Comparison of ENCODE assay signal across 8 cellular contexts in the genomic region with DNA sequence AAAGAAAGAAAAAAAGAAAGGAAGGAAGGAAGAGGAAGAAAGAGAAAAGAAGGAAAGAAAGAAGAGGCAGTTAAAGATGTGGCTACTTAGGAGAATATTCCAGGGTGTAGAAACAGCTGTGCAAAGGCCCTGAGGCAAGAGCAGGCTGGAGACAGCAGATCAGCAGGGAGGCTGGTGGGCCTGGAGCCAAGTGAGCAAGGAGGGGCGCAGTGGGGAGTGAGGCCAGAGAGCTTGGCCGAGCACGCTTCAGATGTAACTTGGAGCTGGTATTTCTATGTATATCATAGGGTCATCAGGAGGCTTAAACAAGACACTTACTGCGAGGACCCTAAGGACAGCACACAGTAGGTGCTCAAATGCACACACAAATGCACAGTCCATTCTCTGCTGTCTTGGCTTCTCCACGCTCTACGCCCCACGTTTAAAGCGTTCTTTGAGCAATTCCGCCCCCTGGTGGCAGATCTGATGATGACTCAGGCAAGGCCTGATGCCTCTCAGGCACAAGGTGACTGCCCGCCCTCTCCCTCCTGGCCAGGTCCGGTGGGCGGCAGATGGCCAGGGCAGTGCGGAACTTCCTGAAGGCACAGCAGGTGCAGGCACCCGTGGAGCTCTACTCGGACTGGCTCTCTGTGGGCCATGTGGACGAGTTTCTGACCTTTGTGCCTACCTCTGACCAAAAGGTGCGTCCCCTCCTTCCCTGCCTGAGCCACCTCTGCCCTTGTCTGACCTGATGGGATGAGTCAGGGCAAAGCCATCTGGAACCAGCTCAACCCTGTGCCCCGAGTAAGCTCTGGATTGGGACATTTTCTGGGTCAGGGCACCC. TPM values are rescaled to one million over a fixed set of nuclear protein-coding genes. Genes with fewer than 3 reads are reported as not detected.
DNase-seq lines count a peak whose midpoint lies in the region; ATAC-seq and TF ChIP-seq lines count a peak whose summit lies in the region.

No MANE protein-coding gene starts in this region.

- H3K27me3 ChIP-seq in adrenal gland (no peaks in the 10 kb centered on the region), left ventricle myocardium inferior (ENCODE audit: low read depth) (peaks cover 71% of the 10 kb centered on the region)

- peak; percentile 84 for DNase-seq in GM10266 (ENCODE audit: extremely low spot score)
- DNase-seq in NCI-H1105 (lab: John Stamatoyannopoulos, UW), result peak; percentile 79
- DNase-seq in T-cell, result peak; percentile 56 to 89 (median 81)
- DNase-seq in adrenal gland, result peak; percentile 86 to 97 (median 88)
- peak; percentile 82 for DNase-seq in left ventricle myocardium inferior
- DNase-seq in retina, result peak; percentile 83

- TF ChIP-seq POLR2A in adrenal gland (IDR thresholded peaks at IDR 0.05), result no peak

- H3K4me3 ChIP-seq in adrenal gland (no peak overlapping the region), left ventricle myocardium inferior (no peak overlapping the region)

- H3K4me3 Mint-ChIP-seq in T-cell, result no peak overlapping the region

- H3K27ac ChIP-seq in adrenal gland, result no peak overlapping the region
- H3K27ac ChIP-seq in left ventricle myocardium inferior (replicated peaks), result no peak overlapping the region

- H3K36me3 ChIP-seq in adrenal gland (replicated peaks in 1 of 2), result no peaks in the 10 kb centered on the region
- no peaks in the 10 kb centered on the region for H3K36me3 ChIP-seq in left ventricle myocardium inferior

- peak; percentile 89 for TF ChIP-seq CTCF in GM10266 (IDR thresholded peaks at IDR 0.05; ENCODE audit: control insufficient read depth, insufficient read depth, low read depth, missing control alignments)
- TF ChIP-seq CTCF in adrenal gland (IDR thresholded peaks at IDR 0.05), result peak; percentile 90 to 95 (median 94)
- TF ChIP-seq CTCF in left ventricle myocardium inferior (IDR thresholded peaks at IDR 0.05; ENCODE audit: borderline replicate concordance), result peak; percentile 86

- H3K27ac Mint-ChIP-seq in T-cell, result no peak overlapping the region

- CTCF ChIA-PET in T-cell (lab: Charles Lee), result interaction anchor here (0.5 to 2.0 kb wide), 7 partner anchors 10 to 112 kb away, joined by 3 to 13 read pairs (median 4); no protein-coding TSS in a partner anchor

- peaks cover 0 to 9% (median 3%) of the 10 kb centered on the region in 3 donors for H3K4me1 Mint-ChIP-seq in T-cell

- POLR2A ChIA-PET in T-cell (lab: Charles Lee), result no interaction called here

- no peaks in the 10 kb centered on the region for H3K9me3 Mint-ChIP-seq in T-cell

- H3K36me3 Mint-ChIP-seq in T-cell, result no peaks in the 10 kb centered on the region

- 10 to 28% (median 18%) methylated on average over 9 to 18 of the region's 18 CpGs for WGBS in adrenal gland, 4 donors

- intact Hi-C loops in adrenal gland (cut with DNase I), result loop anchor here (2.0 to 5.0 kb wide), 3 partner anchors 112 to 178 kb away; no protein-coding TSS in a partner anchor
- intact Hi-C loops in left ventricle myocardium inferior (cut with micrococcal nuclease), result loop anchor here (2.0 to 10.0 kb wide), 3 partner anchors 110 to 282 kb away; no protein-coding TSS in a partner anchor

- ATAC-seq in T-cell (replicated peaks in 1 of 4) (peak; percentile 71 to 83 (median 80)), HG03460 (IDR thresholded peaks at IDR 0.05; ENCODE audit: unreplicated experiment) (no peak), GM21423 (IDR thresholded peaks at IDR 0.05; ENCODE audit: unreplicated experiment) (no peak)

- H3K27me3 Mint-ChIP-seq in T-cell, result peaks cover 0 to 3% of the 10 kb centered on the region in 2 donors

- H3K4me1 ChIP-seq in adrenal gland (replicated peaks in 1 of 2) (no peaks in the 10 kb centered on the region), left ventricle myocardium inferior (no peaks in the 10 kb centered on the region)

- H3K9me3 ChIP-seq in adrenal gland (replicated peaks in 1 of 3), result no peaks in the 10 kb centered on the region
- no peaks in the 10 kb centered on the region for H3K9me3 ChIP-seq in left ventricle myocardium inferior (replicated peaks)

RNA-seq across cellular contexts. Expression of gene PADI3, which starts 11.9 kb away (rescaled TPM):
- not detected for total RNA-seq in T-cell
- not detected for total RNA-seq in adrenal gland
- not detected for polyA plus RNA-seq in adrenal gland
- total RNA-seq in left ventricle myocardium inferior, result not detected

RNA-seq across cellular contexts. Expression of gene PADI1, which starts 32.1 kb away (rescaled TPM):
- total RNA-seq in T-cell (not detected), adrenal gland (not detected), left ventricle myocardium inferior (not detected)
- under 1 TPM in 2 of 3 donors, not detected in 1; 0.08 to 0.10 TPM for polyA plus RNA-seq in adrenal gland

Comparison
In these comparisons a context has a peak if more than half of its experiments do, and no peak if none do; other contexts are left out.
1. ATAC-seq: peak in T-cell (4 of 4); none in HG03460 (single experiment) and GM21423 (single experiment).
2. Peak in every context shown above with its lines, with median percentiles within 50 percentile points of each other: DNase-seq and CTCF ChIP-seq.